Comparison of ENCODE assay signal across 8 cellular contexts in the genomic region with DNA sequence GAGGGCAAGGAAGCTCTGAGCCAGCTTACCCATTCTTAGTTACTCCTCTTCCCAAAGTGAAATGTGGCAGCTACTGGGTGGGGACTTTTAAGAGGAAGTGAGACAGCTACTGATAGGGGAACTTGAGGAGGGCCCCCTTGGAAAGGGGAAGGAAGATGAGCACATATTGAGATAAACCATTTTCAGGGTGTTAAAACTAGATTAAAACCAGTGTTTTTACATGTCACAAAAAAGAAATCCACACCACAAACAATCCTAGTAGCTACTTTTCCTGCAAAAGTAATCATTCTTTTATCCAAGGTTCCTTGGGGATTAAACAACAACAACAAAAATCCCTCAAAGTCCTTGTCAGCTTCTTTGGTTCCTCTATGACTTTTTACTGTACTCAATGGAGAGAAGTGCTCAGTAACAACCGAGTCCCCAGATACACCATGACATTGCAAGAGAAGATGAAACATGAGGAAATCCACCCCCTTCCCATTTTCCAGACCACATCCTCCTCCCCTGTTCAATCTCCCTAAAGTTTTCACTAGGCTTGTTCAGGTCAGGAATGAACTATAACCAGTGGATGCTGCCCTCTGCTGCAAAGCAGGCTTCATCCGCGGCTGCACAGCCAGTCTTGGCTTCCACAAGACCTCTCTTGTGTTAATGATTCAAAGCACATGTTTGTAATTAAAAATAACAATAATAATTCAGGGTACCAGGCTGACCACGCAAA.
A peak's percentile ranks its signal among the peaks of the same experiment; 100 is the strongest.
DNase-seq lines count a peak whose midpoint lies in the region; ATAC-seq, FAIRE-seq and TF ChIP-seq lines count a peak whose summit lies in the region.

No MANE protein-coding gene starts in this region.

- no peak overlapping the region for H2AFZ ChIP-seq in PC-3 (ENCODE audit: low read length)

- H3K9ac ChIP-seq in PC-3 (ENCODE audit: low read length) (no peak overlapping the region), kidney (ENCODE audit: low read length in 2 of 2) (no peak overlapping the region)

- H4K20me1 ChIP-seq in PC-3 (ENCODE audit: low read length): no peaks in the 10 kb centered on the region

- DNase-seq in AG04449 (ENCODE audit: low read depth, low spot score): no peak
- peak; percentile 25 for DNase-seq in PC-3
- no peak for DNase-seq in heart left ventricle
- no peak for DNase-seq in kidney tubule cell (ENCODE audit: low spot score)
- DNase-seq in coronary artery (ENCODE audit: low spot score): no peak
- DNase-seq in kidney: no peak
- DNase-seq in stimulated activated CD4-positive, alpha-beta T cell treated with anti-CD3 and anti-CD28 coated beads, Interleukin-12 subunit alpha, Interleukin-12 subunit beta, amount 100 ng/mL, for 4 hours: no peak

- BruUV-seq in PC-3 (replicated peaks; lab: Mats Ljungman, UMichigan): no TSS peak

- H3K36me3 ChIP-seq in PC-3 (ENCODE audit: low read depth, low read length) (no peaks in the 10 kb centered on the region), heart left ventricle (no peaks in the 10 kb centered on the region), kidney (ENCODE audit: control insufficient read depth in 1 of 2, insufficient read depth in 2 of 2, low read length in 2 of 2) (no peaks in the 10 kb centered on the region)

- FAIRE-seq in kidney (lab: Jason Lieb, UNC): no peak

- no peaks in the 10 kb centered on the region for H3K9me3 ChIP-seq in PC-3 (ENCODE audit: low read length)
- no peaks in the 10 kb centered on the region for H3K9me3 ChIP-seq in heart left ventricle
- H3K9me3 ChIP-seq in kidney (ENCODE audit: control insufficient read depth in 1 of 2, low read length in 2 of 2): no peaks in the 10 kb centered on the region

- CTCF ChIA-PET in AG04449 (lab: Yijun Ruan, JAX) (interaction anchor here (0.7 to 7.3 kb wide), 24 partner anchors 9 to 414 kb away, joined by 3 to 219 read pairs (median 3); partner anchors contain the start of gene GUCY2F), PC-3 (lab: Charles Lee) (no interaction called here)

- H3K79me2 ChIP-seq in PC-3 (ENCODE audit: low read length): no peaks in the 10 kb centered on the region

- no peaks in the 10 kb centered on the region for H3K9me2 ChIP-seq in PC-3 (replicated peaks; ENCODE audit: low read length)

- ATAC-seq in GM21528 (IDR thresholded peaks at IDR 0.05; ENCODE audit: low FRiP score, unreplicated experiment) (peak; percentile 77), PC-3 (peak; percentile 59), heart left ventricle (peak in 3 of 4 donors; percentile 55 to 68 (median 58))

- no peak overlapping the region for H3K4me2 ChIP-seq in PC-3 (ENCODE audit: low read length)

- no peaks in the 10 kb centered on the region for H3K27me3 ChIP-seq in PC-3 (ENCODE audit: low read length)
- H3K27me3 ChIP-seq in heart left ventricle: peaks cover 0 to 20% (median 0%) of the 10 kb centered on the region in 9 donors

- H3K27ac ChIP-seq in PC-3 (ENCODE audit: low read length) (no peak overlapping the region), heart left ventricle (peak overlapping the region in 1 of 12 donors; percentile 79), coronary artery (no peak overlapping the region), kidney (ENCODE audit: low read depth in 2 of 2, low read length in 2 of 2) (no peak overlapping the region)

- POLR2A ChIA-PET in AG04449 (lab: Yijun Ruan, JAX) (no interaction called here), PC-3 (lab: Charles Lee; ENCODE audit: unreplicated experiment) (no interaction called here)

- 42 to 52% (median 50%) methylated on average over 4 of the region's 4 CpGs for WGBS in heart left ventricle, 4 donors

- no peak for TF ChIP-seq POLR2A in heart left ventricle (IDR thresholded peaks at IDR 0.05)

- no peaks in the 10 kb centered on the region for H3K4me1 ChIP-seq in PC-3 (ENCODE audit: insufficient read depth, low read length)
- peaks cover 0 to 36% (median 0%) of the 10 kb centered on the region in 12 donors for H3K4me1 ChIP-seq in heart left ventricle
- H3K4me1 ChIP-seq in kidney (ENCODE audit: control insufficient read depth in 1 of 2, insufficient read depth in 1 of 2, low read depth in 1 of 2, low read length in 2 of 2): no peaks in the 10 kb centered on the region

- H3F3A ChIP-seq in PC-3 (ENCODE audit: low read length, unreplicated experiment): no peaks in the 10 kb centered on the region

- intact Hi-C loops in PC-3 (cut with micrococcal nuclease) (loop anchor here (2.0 kb wide), 1 partner anchor 403 kb away; no protein-coding TSS in a partner anchor), heart left ventricle (cut with DNase I) (loop anchor here (5.0 to 10.0 kb wide), 5 partner anchors 175 to 407 kb away; partner anchors contain the start of gene GUCY2F (in 4 of the 10)), kidney (cut with DNase I) (loop anchor here (10.0 kb wide), 1 partner anchor 405 kb away; the partner anchor contains the start of gene GUCY2F)

- H3K4me3 ChIP-seq in AG04449 (ENCODE audit: low read depth, low read length) (no peak overlapping the region), PC-3 (ENCODE audit: low read length) (no peak overlapping the region), heart left ventricle (no peak overlapping the region), coronary artery (no peak overlapping the region), kidney (ENCODE audit: low read length in 2 of 2) (no peak overlapping the region)

- TF ChIP-seq CTCF in AG04449 (IDR thresholded peaks at IDR 0.05; ENCODE audit: insufficient read depth, low read length, missing control alignments): peak; percentile 37
- peak; percentile 41; the same call in 1 of the 2 replicates for TF ChIP-seq CTCF in PC-3 (conservative IDR thresholded peaks at IDR 0.05; ENCODE audit: low read depth, low read length)
- peak in 2 of 12 donors; percentile 23 to 26 for TF ChIP-seq CTCF in heart left ventricle (IDR thresholded peaks at IDR 0.05)
- TF ChIP-seq CTCF in coronary artery (IDR thresholded peaks at IDR 0.05): no peak
- TF ChIP-seq CTCF in kidney (IDR thresholded peaks at IDR 0.05; ENCODE audit: borderline replicate concordance, extremely low read depth, insufficient read depth): no peak

Comparison
In these comparisons a context has a peak if more than half of its experiments do, and no peak if none do; other contexts are left out.
1. CTCF ChIP-seq: peak in AG04449 (single experiment) and PC-3 (single experiment); none in coronary artery (single experiment) and kidney (single experiment).
2. Peak in every context shown above with its lines, with median percentiles within 50 percentile points of each other: ATAC-seq.